Comparison of ENCODE assay signal across 9 cellular contexts in genomic region chr10:29496341-29497162, GRCh38.
DNase-seq lines count a peak whose midpoint lies in the region; ATAC-seq, FAIRE-seq and TF ChIP-seq lines count a peak whose summit lies in the region.
"Had no signal": no experiment of that assay in that cellular context is flagged by ENCODE, and none has a peak within 500 bp of the region (broad histone marks: within the 10 kb centered on the region; RNA-seq: fewer than 3 reads in every experiment).

No MANE protein-coding gene starts in this region.

- no peak overlapping the region for H2AFZ ChIP-seq in astrocyte (ENCODE audit: low read depth, low read length)

- intact Hi-C loops in gastrocnemius medialis (cut with DNase I; ENCODE audit: low total_unique reads) = no loop called here

- H4K20me1 ChIP-seq in astrocyte (ENCODE audit: insufficient read depth, low read length) = peaks cover 17% of the 10 kb centered on the region

- H3K79me2 ChIP-seq in astrocyte (ENCODE audit: insufficient read depth, low read length) = no peaks in the 10 kb centered on the region

- no peaks in the 10 kb centered on the region for H3K9me3 ChIP-seq in astrocyte (ENCODE audit: insufficient read depth, low read depth, low read length)
- H3K9me3 ChIP-seq in gastrocnemius medialis = no peaks in the 10 kb centered on the region

- in situ Hi-C loops in gastrocnemius medialis (cut with MboI; ENCODE audit: low sequenced_read_pairs in 4 of 4) = loop anchor here in 1 of 4 donors (10.0 kb wide), 1 partner anchor 1188 kb away; no protein-coding TSS in a partner anchor

- peak; percentile 68 for TF ChIP-seq RAD21 in Ishikawa (IDR thresholded peaks at IDR 0.05; ENCODE audit: low read depth)

- TF ChIP-seq POLR2A in gastrocnemius medialis (IDR thresholded peaks at IDR 0.05) = no peak

- TF ChIP-seq CTCF in astrocyte (IDR thresholded peaks at IDR 0.05; ENCODE audit: insufficient read depth, low read depth, low read length) (peak; percentile 97), gastrocnemius medialis (IDR thresholded peaks at IDR 0.05 in 4 of 5, conservative IDR thresholded peaks at IDR 0.05 in 1 of 5) (peak; percentile 79 to 95 (median 87))

- H3K36me3 ChIP-seq in astrocyte (ENCODE audit: insufficient read depth, low read length) (peaks cover 6% of the 10 kb centered on the region), gastrocnemius medialis (peaks cover 0 to 79% of the 10 kb centered on the region in 2 donors)

- peaks cover 8% of the 10 kb centered on the region for H3K4me1 ChIP-seq in astrocyte (ENCODE audit: insufficient read depth, low read length)
- H3K4me1 ChIP-seq in gastrocnemius medialis = peaks cover 9 to 17% of the 10 kb centered on the region in 2 donors

- H3K4me3 ChIP-seq in astrocyte (ENCODE audit: insufficient read depth, low read depth, low read length) = no peak overlapping the region
- H3K4me3 ChIP-seq in gastrocnemius medialis = no peak overlapping the region

- ATAC-seq in GM18909 (IDR thresholded peaks at IDR 0.05; ENCODE audit: poor library complexity, unreplicated experiment) = peak; percentile 72
- peak; percentile 42 to 64 for ATAC-seq in gastrocnemius medialis
- no peak for ATAC-seq in HG03571 (IDR thresholded peaks at IDR 0.05; ENCODE audit: unreplicated experiment)

- peaks cover 14% of the 10 kb centered on the region for H3K36me3 Mint-ChIP-seq in astrocyte (ENCODE audit: low read depth, unreplicated experiment)

- peak; percentile 77 for DNase-seq in Ammon's horn (ENCODE audit: low spot score)
- peak in 4 of 5 experiments; percentile 15 to 44 (median 40) for DNase-seq in T-helper 2 cell
- DNase-seq in astrocyte (ENCODE audit: low read depth) = peak; percentile 35
- DNase-seq in hypothalamus (lab: John Stamatoyannopoulos, UW) = peak in 45 of 51 donors; percentile 5 to 76 (median 50)
- DNase-seq in gastrocnemius medialis = peak in 1 of 2 donors; percentile 63

- no peaks in the 10 kb centered on the region for H3K9me3 Mint-ChIP-seq in astrocyte (ENCODE audit: unreplicated experiment)
- H3K9me3 Mint-ChIP-seq: IgD-negative memory B cell had no signal

- H3K9ac ChIP-seq in astrocyte (ENCODE audit: low read length) = no peak overlapping the region

- H3K4me1 Mint-ChIP-seq in astrocyte (ENCODE audit: low read depth, unreplicated experiment) = peaks cover 13% of the 10 kb centered on the region
- H3K4me1 Mint-ChIP-seq: IgD-negative memory B cell had no signal

- H3K27me3 ChIP-seq in astrocyte (ENCODE audit: insufficient read depth, low read length) (no peaks in the 10 kb centered on the region), gastrocnemius medialis (no peaks in the 10 kb centered on the region)

- H3K4me3 Mint-ChIP-seq in astrocyte (ENCODE audit: unreplicated experiment) = no peak overlapping the region
- H3K4me3 Mint-ChIP-seq: IgD-negative memory B cell had no signal

- no peak for FAIRE-seq in astrocyte (lab: Jason Lieb, UNC)

- H3K27ac ChIP-seq in astrocyte (ENCODE audit: low read depth, low read length) (no peak overlapping the region), gastrocnemius medialis (peak overlapping the region in 2 of 4 donors; percentile 59 to 79)

- no peak overlapping the region for H3K4me2 ChIP-seq in astrocyte (ENCODE audit: low read length)

- H3K27me3 Mint-ChIP-seq in astrocyte (ENCODE audit: low read depth, unreplicated experiment) = no peaks in the 10 kb centered on the region

- H3K27ac Mint-ChIP-seq in astrocyte (ENCODE audit: unreplicated experiment) = no peak overlapping the region
- H3K27ac Mint-ChIP-seq: IgD-negative memory B cell had no signal

- TF ChIP-seq EP300 in Ishikawa (IDR thresholded peaks at IDR 0.05; ENCODE audit: borderline replicate concordance) = no peak

TF ChIP-seq in Ishikawa, 13 proteins besides CTCF, POLR2A, EP300 and RAD21:
- no peak for TF ChIP-seq ZBTB7A (IDR thresholded peaks at IDR 0.05; ENCODE audit: low read depth)
- no peak for TF ChIP-seq TAF1 (IDR thresholded peaks at IDR 0.05; ENCODE audit: low read depth)
- TF ChIP-seq USF1 (IDR thresholded peaks at IDR 0.05) = no peak
